Comparison of ENCODE assay signal across 8 cellular contexts in the genomic region with DNA sequence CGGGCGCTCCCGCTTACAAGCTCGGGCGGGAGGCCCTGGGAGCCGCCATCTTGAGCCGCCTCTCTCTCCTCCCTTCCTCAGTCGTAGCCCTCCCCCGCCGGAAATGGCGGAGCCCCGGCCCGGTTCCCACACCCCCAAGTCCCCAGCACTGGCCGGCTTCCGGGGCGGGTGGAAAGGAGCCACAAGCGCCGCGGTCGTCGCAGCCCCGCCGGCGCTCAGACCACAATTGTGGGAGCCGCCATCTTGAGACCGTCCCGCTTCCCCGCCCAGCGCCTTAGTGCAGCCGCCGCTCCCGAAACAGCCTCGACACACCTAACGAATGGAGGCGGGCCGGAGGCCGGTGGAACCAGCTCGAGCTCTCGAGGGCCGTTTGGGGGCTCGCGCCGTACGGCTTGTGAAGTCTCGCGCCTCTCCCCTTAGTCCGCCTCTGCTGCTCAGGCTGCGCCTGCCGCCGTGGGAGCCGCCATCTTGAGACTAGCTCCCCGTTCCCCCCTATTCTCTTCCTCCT. TPM values are rescaled to one million over a fixed set of nuclear protein-coding genes. Genes with fewer than 3 reads are reported as not detected.
A peak's percentile ranks its signal among the peaks of the same experiment; 100 is the strongest.
DNase-seq lines count a peak whose midpoint lies in the region; ATAC-seq and TF ChIP-seq lines count a peak whose summit lies in the region.

No MANE protein-coding gene starts in this region.

- H3K36me3 ChIP-seq in MG63 (peaks cover 3% of the 10 kb centered on the region; the same call in 1 of the 2 replicates), SK-N-MC (ENCODE audit: insufficient read depth, low read length) (peaks cover 10% of the 10 kb centered on the region; the same call in 1 of the 2 replicates), thoracic aorta (no peaks in the 10 kb centered on the region)

- ATAC-seq in thoracic aorta (ENCODE audit: insufficient number of reproducible peaks, low FRiP score, low read depth), result peak; percentile 61

- H3K36me3 Mint-ChIP-seq in activated naive CD4-positive, alpha-beta T cell treated with anti-CD3 and anti-CD28 coated beads, Interleukin-2, amount 50 U/mL, for 24 hours, result peaks cover 6% of the 10 kb centered on the region
- H3K36me3 Mint-ChIP-seq in osteocyte (ENCODE audit: unreplicated experiment), result no peaks in the 10 kb centered on the region

- no peaks in the 10 kb centered on the region for H3K27me3 ChIP-seq in MG63
- no peaks in the 10 kb centered on the region for H3K27me3 ChIP-seq in thoracic aorta (replicated peaks; ENCODE audit: insufficient read depth)

- peak overlapping the region; percentile 100 for H3K4me3 Mint-ChIP-seq in activated naive CD4-positive, alpha-beta T cell treated with anti-CD3 and anti-CD28 coated beads, Interleukin-2, amount 50 U/mL, for 24 hours
- peak overlapping the region; percentile 100 for H3K4me3 Mint-ChIP-seq in osteocyte (ENCODE audit: unreplicated experiment)

- peaks cover 16 to 45% of the 10 kb centered on the region in 2 donors for H3K4me1 ChIP-seq in thoracic aorta (ENCODE audit: control insufficient read depth in 1 of 2, low read depth in 2 of 2)

- peak overlapping the region; percentile 100 for H3K9ac ChIP-seq in SK-N-MC (ENCODE audit: insufficient read length)

- H3K27ac ChIP-seq in SK-N-MC (peak overlapping the region; percentile 100), thoracic aorta (peak overlapping the region; percentile 96 to 98)

- DNase-seq in EL, result peak; percentile 86
- DNase-seq in H4 (ENCODE audit: low spot score), result peak; percentile 71
- peak; percentile 85 for DNase-seq in MG63
- DNase-seq in SK-N-MC (ENCODE audit: low read depth, low spot score), result no peak
- peak; percentile 84 for DNase-seq in glomerular visceral epithelial cell (ENCODE audit: extremely low spot score)
- DNase-seq in osteocyte (ENCODE audit: extremely low spot score, unreplicated experiment), result peak; percentile 98
- peak; percentile 30 for DNase-seq in thoracic aorta (ENCODE audit: low spot score)

- H3K9me3 ChIP-seq in MG63 (no peaks in the 10 kb centered on the region), SK-N-MC (ENCODE audit: low read depth, low read length) (no peaks in the 10 kb centered on the region), thoracic aorta (no peaks in the 10 kb centered on the region)

- peak overlapping the region; percentile 94 for H3K4me3 ChIP-seq in MG63
- H3K4me3 ChIP-seq in SK-N-MC, result peak overlapping the region; percentile 93
- H3K4me3 ChIP-seq in thoracic aorta, result peak overlapping the region; percentile 87

- no peak for TF ChIP-seq CTCF in osteocyte (IDR thresholded peaks at IDR 0.05)
- no peak for TF ChIP-seq CTCF in thoracic aorta (IDR thresholded peaks at IDR 0.05)

- H3K27me3 Mint-ChIP-seq in activated naive CD4-positive, alpha-beta T cell treated with anti-CD3 and anti-CD28 coated beads, Interleukin-2, amount 50 U/mL, for 24 hours, result no peaks in the 10 kb centered on the region
- H3K27me3 Mint-ChIP-seq in osteocyte (ENCODE audit: unreplicated experiment), result no peaks in the 10 kb centered on the region

- H3K4me1 Mint-ChIP-seq in activated naive CD4-positive, alpha-beta T cell treated with anti-CD3 and anti-CD28 coated beads, Interleukin-2, amount 50 U/mL, for 24 hours, result peaks cover 39% of the 10 kb centered on the region
- peaks cover 57% of the 10 kb centered on the region for H3K4me1 Mint-ChIP-seq in osteocyte (ENCODE audit: unreplicated experiment)

- peak overlapping the region; percentile 100 for H3K27ac Mint-ChIP-seq in activated naive CD4-positive, alpha-beta T cell treated with anti-CD3 and anti-CD28 coated beads, Interleukin-2, amount 50 U/mL, for 24 hours
- H3K27ac Mint-ChIP-seq in osteocyte (ENCODE audit: unreplicated experiment), result peak overlapping the region; percentile 100

- H3K9me3 Mint-ChIP-seq in activated naive CD4-positive, alpha-beta T cell treated with anti-CD3 and anti-CD28 coated beads, Interleukin-2, amount 50 U/mL, for 24 hours, result no peaks in the 10 kb centered on the region
- H3K9me3 Mint-ChIP-seq in osteocyte (ENCODE audit: unreplicated experiment), result no peaks in the 10 kb centered on the region

RNA-seq across cellular contexts. Expression of a gene that starts 0.4 kb away (rescaled TPM):
- 19.4 and 23.5 TPM in 2 replicates for total RNA-seq in H4 (2014; rRNA removed; shearing (Covaris generic))
- total RNA-seq in MG63 (2014; rRNA removed; shearing (Covaris generic); ENCODE audit: low replicate concordance), result 7.8 and 12.8 TPM in 2 replicates
- 73.7 and 74.8 TPM in 2 replicates for total RNA-seq in osteocyte
- total RNA-seq in thoracic aorta, result 10 to 100 TPM; 51.6 to 58.9 TPM

RNA-seq across cellular contexts. Expression of a gene that starts 1.4 kb away (rescaled TPM):
- total RNA-seq in H4 (2014; rRNA removed; shearing (Covaris generic)), result 2.2 and 2.7 TPM in 2 replicates
- 1.0 and 4.6 TPM in 2 replicates for total RNA-seq in MG63 (2014; rRNA removed; shearing (Covaris generic); ENCODE audit: low replicate concordance)
- total RNA-seq in osteocyte (19.2 and 19.3 TPM in 2 replicates), thoracic aorta (10 to 100 TPM in 1 of 2 donors, under 1 TPM in 1; 0.78 to 23.4 TPM)

RNA-seq across cellular contexts. Expression of a gene that starts 26.7 kb away (rescaled TPM):
- total RNA-seq in H4 (2014; rRNA removed; shearing (Covaris generic)), result 0.10 TPM in 1 of 2 replicates, not detected in the other
- total RNA-seq in MG63 (2014; rRNA removed; shearing (Covaris generic); ENCODE audit: low replicate concordance), result not detected in 2 replicates
- total RNA-seq in osteocyte, result 18.7 and 18.9 TPM in 2 replicates
- 10 to 100 TPM; 11.2 to 21.4 TPM for total RNA-seq in thoracic aorta

RNA-seq across cellular contexts. Expression of a gene that starts 36.3 kb away (rescaled TPM):
- 167 and 216 TPM in 2 replicates for total RNA-seq in H4 (2014; rRNA removed; shearing (Covaris generic))
- 205 and 325 TPM in 2 replicates for total RNA-seq in MG63 (2014; rRNA removed; shearing (Covaris generic); ENCODE audit: low replicate concordance)
- total RNA-seq in osteocyte, result 94.1 and 96.6 TPM in 2 replicates
- 10 to 100 TPM; 60.1 to 66.4 TPM for total RNA-seq in thoracic aorta

RNA-seq across cellular contexts. Expression of a gene that starts 45.1 kb away (rescaled TPM):
- 0.31 and 0.82 TPM in 2 replicates for total RNA-seq in H4 (2014; rRNA removed; shearing (Covaris generic))
- total RNA-seq in MG63 (2014; rRNA removed; shearing (Covaris generic); ENCODE audit: low replicate concordance), result 0.07 and 2.4 TPM in 2 replicates
- total RNA-seq in osteocyte, result 4.9 and 5.3 TPM in 2 replicates
- total RNA-seq in thoracic aorta, result 10 to 100 TPM; 31.7 to 92.1 TPM

Comparison
In these comparisons a context has a peak if more than half of its experiments do, and no peak if none do; other contexts are left out.
1. RNA of a gene that starts 26.7 kb away (total RNA-seq): 11.2 to 21.4 TPM in thoracic aorta and 18.7 to 18.9 TPM in osteocyte; 0.10 TPM in H4 and not detected in MG63; every median in the first group is over 10 times any median in the second.
2. Peak in every context shown above with its lines, with median percentiles within 50 percentile points of each other: H3K4me3 ChIP-seq.